14 cellular contexts compared by ENCODE assay signal in the genomic region with DNA sequence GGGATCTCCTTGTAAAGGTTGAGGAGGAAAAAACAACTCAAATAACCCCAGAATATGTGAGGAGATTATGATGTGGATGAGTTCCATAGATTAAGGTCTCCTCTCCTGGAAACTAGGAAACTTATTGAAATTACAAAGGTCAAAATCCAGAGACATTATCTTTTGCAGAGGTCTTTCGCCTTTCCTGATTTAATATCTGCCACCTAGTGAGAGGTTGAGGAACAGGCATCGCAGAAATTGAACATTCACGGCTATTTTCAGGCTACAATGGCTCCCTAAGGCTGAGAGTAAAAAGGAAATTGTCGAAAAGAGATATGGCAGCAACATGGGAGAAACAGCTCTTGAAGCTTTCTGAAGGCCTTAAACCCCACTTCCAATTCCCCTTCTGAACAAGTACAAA.
DNase-seq lines count a peak whose midpoint lies in the region; ATAC-seq, FAIRE-seq and TF ChIP-seq lines count a peak whose summit lies in the region.
"Had no signal": no experiment of that assay in that cellular context is flagged by ENCODE, and none has a peak within 500 bp of the region (broad histone marks: within the 10 kb centered on the region; RNA-seq: fewer than 3 reads in every experiment).

No MANE protein-coding gene starts in this region.

- H3K9me3 ChIP-seq in right cardiac atrium (ENCODE audit: control insufficient read depth, low read length): no peaks in the 10 kb centered on the region
- H3K9me3 ChIP-seq: heart right ventricle had no signal

- no peak overlapping the region for H3K4me3 Mint-ChIP-seq in neural crest cell
- H3K4me3 Mint-ChIP-seq: activated T-helper 17 cell treated with anti-CD3 and anti-CD28 coated beads, Interleukin-2, amount 50 U/mL, for 72 hours; stimulated activated naive CD8-positive, alpha-beta T cell treated with anti-CD3 and anti-CD28 coated beads, Interleukin-15, amount 100 ng/mL, for 72 hours had no signal

- H3K27me3 ChIP-seq in right cardiac atrium (ENCODE audit: control insufficient read depth, insufficient read depth): no peaks in the 10 kb centered on the region
- H3K27me3 ChIP-seq: heart right ventricle had no signal

- no peak overlapping the region for H3K4me3 ChIP-seq in right cardiac atrium (ENCODE audit: low read length)
- H3K4me3 ChIP-seq: coronary artery, heart right ventricle had no signal

- no peaks in the 10 kb centered on the region for H3K4me1 ChIP-seq in right cardiac atrium (ENCODE audit: control insufficient read depth, insufficient read depth, low read length)
- H3K4me1 ChIP-seq: heart right ventricle had no signal

- peaks cover 8% of the 10 kb centered on the region for H3K4me1 Mint-ChIP-seq in neural crest cell
- H3K4me1 Mint-ChIP-seq: activated T-helper 17 cell treated with anti-CD3 and anti-CD28 coated beads, Interleukin-2, amount 50 U/mL, for 72 hours; stimulated activated naive CD8-positive, alpha-beta T cell treated with anti-CD3 and anti-CD28 coated beads, Interleukin-15, amount 100 ng/mL, for 72 hours had no signal

- peak; percentile 19 for TF ChIP-seq CTCF in VCaP (conservative IDR thresholded peaks at IDR 0.05)
- TF ChIP-seq CTCF in neural crest cell (conservative IDR thresholded peaks at IDR 0.05): peak; percentile 49

- no peaks in the 10 kb centered on the region for H3K36me3 Mint-ChIP-seq in neural crest cell (ENCODE audit: low read depth)

- intact Hi-C loops in right cardiac atrium (cut with DNase I): loop anchor here in 1 of 4 donors (10.0 kb wide), 1 partner anchor 733 kb away; the partner anchor contains the start of gene C7

- H3K9me3 Mint-ChIP-seq in neural crest cell: no peaks in the 10 kb centered on the region
- H3K9me3 Mint-ChIP-seq: activated T-helper 17 cell treated with anti-CD3 and anti-CD28 coated beads, Interleukin-2, amount 50 U/mL, for 72 hours; stimulated activated naive CD8-positive, alpha-beta T cell treated with anti-CD3 and anti-CD28 coated beads, Interleukin-15, amount 100 ng/mL, for 72 hours had no signal

- H3K27ac ChIP-seq in VCaP: peak overlapping the region; percentile 62
- H3K27ac ChIP-seq in right cardiac atrium (ENCODE audit: low read length): no peak overlapping the region
- H3K27ac ChIP-seq: coronary artery, heart right ventricle had no signal

- no peak overlapping the region for H3K27ac Mint-ChIP-seq in neural crest cell (ENCODE audit: unreplicated experiment)
- H3K27ac Mint-ChIP-seq: activated T-helper 17 cell treated with anti-CD3 and anti-CD28 coated beads, Interleukin-2, amount 50 U/mL, for 72 hours; stimulated activated naive CD8-positive, alpha-beta T cell treated with anti-CD3 and anti-CD28 coated beads, Interleukin-15, amount 100 ng/mL, for 72 hours had no signal

- 79% methylated on average over 4 of the region's 4 CpGs for WGBS in right cardiac atrium

- no peak for ATAC-seq in HG03280 (IDR thresholded peaks at IDR 0.05; ENCODE audit: unreplicated experiment)
- no peak for ATAC-seq in right cardiac atrium
- ATAC-seq: activated T-helper 17 cell treated with anti-CD3 and anti-CD28 coated beads, Interleukin-2, amount 50 U/mL, for 72 hours; heart right ventricle; stimulated activated naive CD8-positive, alpha-beta T cell treated with anti-CD3 and anti-CD28 coated beads, Interleukin-15, amount 100 ng/mL, for 72 hours had no signal

- peak; percentile 36 for FAIRE-seq in HTR-8/SVneo (lab: Jason Lieb, UNC)

- DNase-seq in GM03348 (ENCODE audit: low spot score) (peak; percentile 13), HTR-8/SVneo (ENCODE audit: insufficient read length, low spot score) (no peak), neural crest cell (ENCODE audit: low read depth, low spot score) (no peak), NCI-H2227 (lab: John Stamatoyannopoulos, UW; ENCODE audit: unreplicated experiment) (no peak), right cardiac atrium (no peak), mucosa of gallbladder (ENCODE audit: low spot score) (no peak)
- DNase-seq: GDM1; heart right ventricle; NK-92 treated with Interleukin-12 subunit alpha and Interleukin-12 subunit beta, amount 100 ng/mL, for 24 hours; stimulated activated naive CD8-positive, alpha-beta T cell treated with anti-CD3 and anti-CD28 coated beads, Interleukin-15, amount 100 ng/mL, for 72 hours had no signal

- H3K27me3 Mint-ChIP-seq in neural crest cell (ENCODE audit: low read depth): no peaks in the 10 kb centered on the region
